In genomic region chr10:62626096-62626495, GRCh38 we compare ENCODE assay signal across 14 cellular contexts.
DNase-seq lines count a peak whose midpoint lies in the region; ATAC-seq and TF ChIP-seq lines count a peak whose summit lies in the region.
"Had no signal": no experiment of that assay in that cellular context is flagged by ENCODE, and none has a peak within 500 bp of the region (broad histone marks: within the 10 kb centered on the region; RNA-seq: fewer than 3 reads in every experiment).

No MANE protein-coding gene starts in this region.

- no peaks in the 10 kb centered on the region for H4K20me1 ChIP-seq in H9 (ENCODE audit: control insufficient read depth, insufficient read depth, insufficient read length)

- H2BK120ac ChIP-seq in H9 (ENCODE audit: low read depth, low read length, poor library complexity, severe bottlenecking), result no peak overlapping the region

- peak overlapping the region; percentile 8 for H3K4me3 ChIP-seq in iPS-15b (ENCODE audit: low read depth, low read length)
- H3K4me3 ChIP-seq in naive thymus-derived CD4-positive, alpha-beta T cell (ENCODE audit: low read length), result no peak overlapping the region
- H3K4me3 ChIP-seq: K562 had no signal

- no peak overlapping the region for H3K56ac ChIP-seq in H9 (ENCODE audit: insufficient read length, low read depth, low read length)

- CTCF ChIA-PET in naive thymus-derived CD4-positive, alpha-beta T cell (lab: Charles Lee), result no interaction called here

- no peak for TF ChIP-seq CTCF in H9 (conservative IDR thresholded peaks at IDR 0.05)
- no peak for TF ChIP-seq CTCF in VCaP (conservative IDR thresholded peaks at IDR 0.05)

- no peak overlapping the region for H2BK12ac ChIP-seq in H9 (ENCODE audit: insufficient read length, low read depth, low read length)

- peak overlapping the region; percentile 74 for H3K4me2 ChIP-seq in H9 (ENCODE audit: insufficient read depth, insufficient read length, low read length)

- H3K27me3 Mint-ChIP-seq in H9 (ENCODE audit: low read depth), result no peaks in the 10 kb centered on the region
- no peaks in the 10 kb centered on the region for H3K27me3 Mint-ChIP-seq in stimulated activated memory B cell treated with anti-CD40 and anti-IgM and Interleukin-4, amounts not matched to agents 10 μg/mL and 1 μg/mL and 100 μg/mL, for 72 hours
- H3K27me3 Mint-ChIP-seq in naive thymus-derived CD4-positive, alpha-beta T cell, result peaks cover 0 to 7% (median 0%) of the 10 kb centered on the region in 5 donors

- no peak overlapping the region for H4K91ac ChIP-seq in H9 (ENCODE audit: insufficient read length, low read depth, low read length)

- no peak overlapping the region for H3K27ac ChIP-seq in H9 (ENCODE audit: insufficient read length, low read depth, low read length)
- H3K27ac ChIP-seq in VCaP, result peak overlapping the region; percentile 75
- no peak overlapping the region for H3K27ac ChIP-seq in naive thymus-derived CD4-positive, alpha-beta T cell (ENCODE audit: low read depth, low read length)

- intact Hi-C loops in naive thymus-derived CD4-positive, alpha-beta T cell (cut with micrococcal nuclease), result no loop called here

- no CpG with 5 or more reads among the region's 3 CpGs for WGBS in H9 (ENCODE audit: extremely low coverage, insufficient read length, low lambda C conversion rate)

- no peaks in the 10 kb centered on the region for H3K79me1 ChIP-seq in H9 (ENCODE audit: insufficient read depth, low read depth, low read length, poor library complexity, severe bottlenecking)

- H2BK5ac ChIP-seq in H9 (ENCODE audit: insufficient read length, low read length), result no peak overlapping the region

- peak overlapping the region in 1 of 2 experiments; percentile 48; a peak in 2 of 5 replicates for H3K4me3 Mint-ChIP-seq in H9
- H3K4me3 Mint-ChIP-seq in stimulated activated memory B cell treated with anti-CD40 and anti-IgM and Interleukin-4, amounts not matched to agents 10 μg/mL and 1 μg/mL and 100 μg/mL, for 72 hours, result no peak overlapping the region
- H3K4me3 Mint-ChIP-seq in naive thymus-derived CD4-positive, alpha-beta T cell, result no peak overlapping the region
- H3K4me3 Mint-ChIP-seq: CD14-positive monocyte had no signal

- H3K4me1 ChIP-seq in H9 (ENCODE audit: insufficient read depth, low read length), result peaks cover 6% of the 10 kb centered on the region; the same call in 1 of the 2 replicates
- peaks cover 28% of the 10 kb centered on the region for H3K4me1 ChIP-seq in iPS-15b (ENCODE audit: control insufficient read depth, insufficient read depth, low read length)
- H3K4me1 ChIP-seq in naive thymus-derived CD4-positive, alpha-beta T cell (ENCODE audit: control insufficient read depth in 2 of 2, insufficient read depth in 2 of 2, low read length in 2 of 2), result no peaks in the 10 kb centered on the region

- no peak overlapping the region for H2BK20ac ChIP-seq in H9 (ENCODE audit: low read depth, low read length, poor library complexity, severe bottlenecking)

- peaks cover 40 to 50% of the 10 kb centered on the region in 2 experiments for H3K4me1 Mint-ChIP-seq in H9
- peaks cover 35% of the 10 kb centered on the region for H3K4me1 Mint-ChIP-seq in stimulated activated memory B cell treated with anti-CD40 and anti-IgM and Interleukin-4, amounts not matched to agents 10 μg/mL and 1 μg/mL and 100 μg/mL, for 72 hours
- H3K4me1 Mint-ChIP-seq in naive thymus-derived CD4-positive, alpha-beta T cell, result peaks cover 0 to 8% (median 4%) of the 10 kb centered on the region in 7 donors

- H2AK5ac ChIP-seq in H9 (ENCODE audit: insufficient read length, low read length), result no peak overlapping the region

- no peak overlapping the region for H3K27ac Mint-ChIP-seq in H9
- peak overlapping the region; percentile 19 for H3K27ac Mint-ChIP-seq in stimulated activated memory B cell treated with anti-CD40 and anti-IgM and Interleukin-4, amounts not matched to agents 10 μg/mL and 1 μg/mL and 100 μg/mL, for 72 hours
- no peak overlapping the region for H3K27ac Mint-ChIP-seq in naive thymus-derived CD4-positive, alpha-beta T cell
- H3K27ac Mint-ChIP-seq: CD14-positive monocyte had no signal

- no peak overlapping the region for H3K14ac ChIP-seq in H9 (ENCODE audit: insufficient read depth, low read length)

- H2AFZ ChIP-seq in H9 (ENCODE audit: low read length), result no peak overlapping the region

- no peak overlapping the region for H4K8ac ChIP-seq in H9 (replicated peaks; ENCODE audit: insufficient read length, low read depth, low read length)

- no peak overlapping the region for H2BK15ac ChIP-seq in H9 (ENCODE audit: low read depth, low read length)

- H3K36me3 ChIP-seq in iPS-15b (ENCODE audit: control insufficient read depth, insufficient read depth, low read length), result no peaks in the 10 kb centered on the region
- H3K36me3 ChIP-seq in naive thymus-derived CD4-positive, alpha-beta T cell (ENCODE audit: control insufficient read depth in 2 of 3, insufficient read depth in 3 of 3, low read length in 3 of 3), result no peaks in the 10 kb centered on the region

- H3K79me2 ChIP-seq in H9 (ENCODE audit: insufficient read depth, low read length), result no peaks in the 10 kb centered on the region

- POLR2A ChIA-PET in naive thymus-derived CD4-positive, alpha-beta T cell (lab: Charles Lee), result no interaction called here

- H3K9ac ChIP-seq in H9 (ENCODE audit: extremely low read depth, insufficient read length, low read length) (no peak overlapping the region), iPS-15b (ENCODE audit: low read depth, low read length) (no peak overlapping the region)

- H3K23ac ChIP-seq in H9 (ENCODE audit: insufficient read length, low read depth, low read length), result no peak overlapping the region

- peaks cover 0 to 4% (median 0%) of the 10 kb centered on the region in 3 experiments; a peak in 2 of 7 replicates for H3K36me3 Mint-ChIP-seq in H9 (ENCODE audit: insufficient read depth in 1 of 3, low read depth in 3 of 3)
- H3K36me3 Mint-ChIP-seq in stimulated activated memory B cell treated with anti-CD40 and anti-IgM and Interleukin-4, amounts not matched to agents 10 μg/mL and 1 μg/mL and 100 μg/mL, for 72 hours, result no peaks in the 10 kb centered on the region
- peaks cover 0 to 2% (median 0%) of the 10 kb centered on the region in 5 donors for H3K36me3 Mint-ChIP-seq in naive thymus-derived CD4-positive, alpha-beta T cell

- H3K9me3 Mint-ChIP-seq in H9, result peaks cover 0 to 2% of the 10 kb centered on the region in 2 experiments; a peak in 1 of 5 replicates
- H3K9me3 Mint-ChIP-seq in stimulated activated memory B cell treated with anti-CD40 and anti-IgM and Interleukin-4, amounts not matched to agents 10 μg/mL and 1 μg/mL and 100 μg/mL, for 72 hours, result no peaks in the 10 kb centered on the region
- no peaks in the 10 kb centered on the region for H3K9me3 Mint-ChIP-seq in naive thymus-derived CD4-positive, alpha-beta T cell

- no peak overlapping the region for H3K4ac ChIP-seq in H9 (ENCODE audit: low read depth, low read length)

- no peaks in the 10 kb centered on the region for H3K23me2 ChIP-seq in H9 (ENCODE audit: insufficient read length, low read depth, low read length, poor library complexity, severe bottlenecking)

- H4K5ac ChIP-seq in H9 (ENCODE audit: insufficient read length, low read depth, low read length), result no peak overlapping the region

- DNase-seq in H9 (no peak), NCI-H2029 (lab: John Stamatoyannopoulos, UW) (no peak), NCI-H1105 (lab: John Stamatoyannopoulos, UW) (no peak), hippocampal formation (lab: John Stamatoyannopoulos, UW) (no peak)
- no peak for DNase-seq in naive thymus-derived CD4-positive, alpha-beta T cell
- DNase-seq: NCI-H1092; NCI-H1694; NK-92 treated with Interleukin-12 subunit alpha and Interleukin-12 subunit beta, amount 100 ng/mL, for 24 hours; T-helper 1 cell had no signal

- H3K9me3 ChIP-seq in H9 (ENCODE audit: control insufficient read depth, low read depth, low read length) (no peaks in the 10 kb centered on the region), iPS-15b (ENCODE audit: control insufficient read depth, insufficient read depth, low read length) (no peaks in the 10 kb centered on the region)
- H3K9me3 ChIP-seq in naive thymus-derived CD4-positive, alpha-beta T cell (ENCODE audit: control insufficient read depth in 2 of 3, low read length in 3 of 3), result no peaks in the 10 kb centered on the region

- no peak overlapping the region for H3K18ac ChIP-seq in H9 (ENCODE audit: insufficient read length, low read depth, low read length)

- H3T11ph ChIP-seq in H9 (ENCODE audit: low read length), result no peak overlapping the region

- ATAC-seq in stimulated activated memory B cell treated with anti-CD40 and anti-IgM and Interleukin-4, amounts not matched to agents 10 μg/mL and 1 μg/mL and 100 μg/mL, for 72 hours, result peak; percentile 64
- no peak for ATAC-seq in naive thymus-derived CD4-positive, alpha-beta T cell
- ATAC-seq: K562 had no signal

- H3K27me3 ChIP-seq in H9 (ENCODE audit: insufficient read depth, low read length) (no peaks in the 10 kb centered on the region), iPS-15b (ENCODE audit: control insufficient read depth, insufficient read depth, low read length) (no peaks in the 10 kb centered on the region)
- no peaks in the 10 kb centered on the region for H3K27me3 ChIP-seq in naive thymus-derived CD4-positive, alpha-beta T cell (ENCODE audit: control insufficient read depth in 2 of 2, insufficient read depth in 2 of 2, low read length in 2 of 2)
